Comparison of ENCODE assay signal across 11 cellular contexts in the genomic region with DNA sequence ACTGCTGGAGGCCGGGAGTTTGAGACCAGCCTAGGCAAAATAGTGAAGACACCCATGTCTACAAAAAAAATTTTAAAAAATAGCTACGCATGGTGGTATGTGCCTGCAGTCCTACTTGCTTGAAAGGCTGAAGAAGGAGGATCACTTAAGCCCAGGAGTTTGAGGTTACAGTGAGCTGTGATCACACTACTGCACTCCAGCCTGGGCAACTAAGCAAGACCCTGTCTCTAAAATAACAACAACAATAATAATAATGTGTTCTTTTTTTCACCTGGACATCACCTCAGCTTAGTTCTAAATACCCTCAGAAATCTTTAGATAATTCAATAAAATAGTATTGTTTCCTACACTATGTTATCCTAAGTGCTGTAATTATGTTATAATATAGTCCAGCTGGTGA.
"Had no signal": no experiment of that assay in that cellular context is flagged by ENCODE, and none has a peak within 500 bp of the region (broad histone marks: within the 10 kb centered on the region; RNA-seq: fewer than 3 reads in every experiment).

No MANE protein-coding gene starts in this region.

- H3K4me3 ChIP-seq: GM23248, GM23338, HAP-1 had no signal

- H3K27ac Mint-ChIP-seq: GM23338, H9, HFFc6 had no signal

- H3K9me3 ChIP-seq: HAP-1 had no signal

- FAIRE-seq: H1, H54 had no signal

- H3K4me3 Mint-ChIP-seq: GM23338, H9, HFFc6 had no signal

- DNase-seq: GM23248, GOT3, H7, H9, HCEC 1CT, HFFc6 had no signal

- H3K9ac ChIP-seq: GM23248 had no signal

- H3K27ac ChIP-seq: GM23248 had no signal

- H3K4me1 ChIP-seq: HAP-1 had no signal

- H3K36me3 ChIP-seq: HAP-1 had no signal

- H3K9me3 Mint-ChIP-seq: GM23338, H9 had no signal

- ATAC-seq: GM23338, HCT116 had no signal

- H3K4me2 ChIP-seq: GM23338 had no signal

- H2AFZ ChIP-seq: GM23248, GM23338 had no signal
